ENCODE assay signal across 1 cellular context in genomic region chr3:193812791-193813505, GRCh38.
TF ChIP-seq lines count a peak whose summit lies in the region.

No MANE protein-coding gene starts in this region.

TF ChIP-seq in H1, 55 proteins besides CTCF, POLR2A, EP300 and RAD21:
- no peak for TF ChIP-seq GTF2F1 (IDR thresholded peaks at IDR 0.05; ENCODE audit: borderline replicate concordance, low read depth, low read length)
- no peak for TF ChIP-seq EZH2 (IDR thresholded peaks at IDR 0.05; ENCODE audit: low read depth, low read length, severe bottlenecking)
- TF ChIP-seq ATF3 (IDR thresholded peaks at IDR 0.05; ENCODE audit: insufficient read depth, low read depth, low read length) = no peak
- no peak for TF ChIP-seq TAF7 (optimal IDR thresholded peaks at IDR 0.05; ENCODE audit: borderline replicate concordance, low read depth, low read length)
- TF ChIP-seq MAFK (IDR thresholded peaks at IDR 0.05; ENCODE audit: low read depth, low read length) = no peak
- no peak; the same call in 1 of the 2 replicates for TF ChIP-seq MAX (IDR thresholded peaks at IDR 0.05)
- no peak for TF ChIP-seq RFX5 (IDR thresholded peaks at IDR 0.05; ENCODE audit: borderline replicate concordance, low read depth, low read length)
- peak; percentile 54 to 89 for TF ChIP-seq BCL11A (IDR thresholded peaks at IDR 0.05; ENCODE audit: low read depth in 2 of 2, low read length in 2 of 2)
- no peak for TF ChIP-seq NRF1 (IDR thresholded peaks at IDR 0.05; ENCODE audit: low read depth, low read length)
- TF ChIP-seq SP4 (IDR thresholded peaks at IDR 0.05; ENCODE audit: low read length) = no peak
- TF ChIP-seq POLR2AphosphoS5 (IDR thresholded peaks at IDR 0.05; ENCODE audit: low read depth, low read length) = no peak
- no peak for TF ChIP-seq CBX8 (IDR thresholded peaks at IDR 0.05; ENCODE audit: borderline replicate concordance, low read depth, low read length)
- no peak; the same call in 1 of the 2 replicates for TF ChIP-seq JUND (IDR thresholded peaks at IDR 0.05; ENCODE audit: low read length)
- peak; percentile 63 for TF ChIP-seq CHD2 (IDR thresholded peaks at IDR 0.05; ENCODE audit: low read length)
- TF ChIP-seq HDAC2 (IDR thresholded peaks at IDR 0.05; ENCODE audit: borderline replicate concordance in 1 of 2, low read depth in 2 of 2, low read length in 2 of 2) = peak; percentile 94 to 99
- no peak; the same call in 1 of the 2 replicates for TF ChIP-seq TBP (IDR thresholded peaks at IDR 0.05; ENCODE audit: low read depth, low read length)
- TF ChIP-seq CHD7 (IDR thresholded peaks at IDR 0.05; ENCODE audit: insufficient replicate concordance, low read length) = peak; percentile 78
- 0 out of 2 replicates have a peak, but pooled peaks have one; percentile 31 for TF ChIP-seq BACH1 (IDR thresholded peaks at IDR 0.05; ENCODE audit: low read length)
- TF ChIP-seq NANOG (IDR thresholded peaks at IDR 0.05; ENCODE audit: insufficient read depth, low read depth, low read length, poor library complexity, severe bottlenecking) = peak; percentile 71
- no peak; the same call in 1 of the 2 replicates for TF ChIP-seq EGR1 (IDR thresholded peaks at IDR 0.05; ENCODE audit: borderline replicate concordance, low read depth, low read length)
- TF ChIP-seq ZNF274 (IDR thresholded peaks at IDR 0.05; ENCODE audit: borderline replicate concordance, extremely low read depth, low read length) = no peak
- no peak for TF ChIP-seq PHF8 (conservative IDR thresholded peaks at IDR 0.05; ENCODE audit: low read depth, low read length)
- peak; percentile 76 for TF ChIP-seq CTBP2 (IDR thresholded peaks at IDR 0.05; ENCODE audit: borderline replicate concordance, insufficient read depth, insufficient read length, low read length)
- peak; percentile 91 for TF ChIP-seq SP1 (IDR thresholded peaks at IDR 0.05; ENCODE audit: low read depth, low read length)
- 0 out of 2 replicates have a peak, but pooled peaks have one; percentile 62 for TF ChIP-seq RBBP5 (IDR thresholded peaks at IDR 0.05; ENCODE audit: borderline replicate concordance, low read depth, low read length)
- no peak for TF ChIP-seq SIN3A (conservative IDR thresholded peaks at IDR 0.05 in 1 of 2, IDR thresholded peaks at IDR 0.05 in 1 of 2; ENCODE audit: low read depth in 1 of 2, low read length in 2 of 2)
- TF ChIP-seq SUZ12 (IDR thresholded peaks at IDR 0.05; ENCODE audit: low read length) = 0 out of 2 replicates have a peak, but pooled peaks have one; percentile 0
- peak; percentile 64 for TF ChIP-seq E2F6 (IDR thresholded peaks at IDR 0.05)
- TF ChIP-seq KDM4A (IDR thresholded peaks at IDR 0.05; ENCODE audit: low read depth, low read length, severe bottlenecking) = no peak
- TF ChIP-seq FOSL1 (IDR thresholded peaks at IDR 0.05; ENCODE audit: insufficient read depth, low read depth, low read length) = no peak
- TF ChIP-seq CEBPB (IDR thresholded peaks at IDR 0.05; ENCODE audit: low read depth, low read length) = 0 out of 2 replicates have a peak, but pooled peaks have one; percentile 43
- TF ChIP-seq KDM1A (IDR thresholded peaks at IDR 0.05; ENCODE audit: borderline replicate concordance, low read length) = peak; percentile 21; the same call in 1 of the 2 replicates
- no peak for TF ChIP-seq USF2 (IDR thresholded peaks at IDR 0.05; ENCODE audit: low read length)
- peak; percentile 91 for TF ChIP-seq TCF12 (IDR thresholded peaks at IDR 0.05; ENCODE audit: low read depth, low read length)
- TF ChIP-seq BRCA1 (IDR thresholded peaks at IDR 0.05; ENCODE audit: low read depth, low read length) = no peak
- no peak for TF ChIP-seq KDM5A (IDR thresholded peaks at IDR 0.05; ENCODE audit: low read length)
- no peak for TF ChIP-seq CHD1 (IDR thresholded peaks at IDR 0.05; ENCODE audit: low read depth, low read length)
- TF ChIP-seq CBX5 (IDR thresholded peaks at IDR 0.05; ENCODE audit: low read depth, low read length) = no peak
- peak; percentile 95 for TF ChIP-seq ASH2L (IDR thresholded peaks at IDR 0.05; ENCODE audit: low read length)
- no peak for TF ChIP-seq SIX5 (IDR thresholded peaks at IDR 0.05; ENCODE audit: low read depth, low read length)
- TF ChIP-seq TEAD4 (IDR thresholded peaks at IDR 0.05; ENCODE audit: low read depth, low read length) = peak; percentile 31; the same call in 1 of the 2 replicates
- no peak for TF ChIP-seq TAF1 (IDR thresholded peaks at IDR 0.05; ENCODE audit: low read depth, low read length)
- no peak for TF ChIP-seq SAP30 (IDR thresholded peaks at IDR 0.05; ENCODE audit: insufficient read depth, insufficient replicate concordance, low read length)
- TF ChIP-seq YY1 (IDR thresholded peaks at IDR 0.05; ENCODE audit: low read depth, low read length) = peak; percentile 75
- no peak for TF ChIP-seq SIRT6 (IDR thresholded peaks at IDR 0.05; ENCODE audit: low read length)
- no peak for TF ChIP-seq JUN (IDR thresholded peaks at IDR 0.05; ENCODE audit: low read depth, low read length)
- TF ChIP-seq ATF2 (IDR thresholded peaks at IDR 0.05; ENCODE audit: low read length) = 0 out of 2 replicates have a peak, but pooled peaks have one; percentile 51
- TF ChIP-seq POU5F1 (IDR thresholded peaks at IDR 0.05; ENCODE audit: low read depth, low read length) = peak; percentile 99
- TF ChIP-seq HDAC6 (IDR thresholded peaks at IDR 0.05; ENCODE audit: low read depth, low read length) = no peak
- TF ChIP-seq CREB1 (IDR thresholded peaks at IDR 0.05) = peak; percentile 53; the same call in 1 of the 2 replicates
- TF ChIP-seq GABPA (IDR thresholded peaks at IDR 0.05; ENCODE audit: borderline replicate concordance, insufficient read depth, low read length) = no peak
- TF ChIP-seq SP2 (IDR thresholded peaks at IDR 0.05; ENCODE audit: low read length) = no peak
- TF ChIP-seq RXRA (IDR thresholded peaks at IDR 0.05; ENCODE audit: insufficient read depth, low read depth, low read length) = no peak
- no peak for TF ChIP-seq RNF2 (IDR thresholded peaks at IDR 0.05; ENCODE audit: borderline replicate concordance, low read depth, low read length, missing control alignments, poor library complexity, severe bottlenecking)
- no peak for TF ChIP-seq SRF (IDR thresholded peaks at IDR 0.05; ENCODE audit: low read depth, low read length)
